13 cellular contexts compared by ENCODE assay signal in the genomic region with DNA sequence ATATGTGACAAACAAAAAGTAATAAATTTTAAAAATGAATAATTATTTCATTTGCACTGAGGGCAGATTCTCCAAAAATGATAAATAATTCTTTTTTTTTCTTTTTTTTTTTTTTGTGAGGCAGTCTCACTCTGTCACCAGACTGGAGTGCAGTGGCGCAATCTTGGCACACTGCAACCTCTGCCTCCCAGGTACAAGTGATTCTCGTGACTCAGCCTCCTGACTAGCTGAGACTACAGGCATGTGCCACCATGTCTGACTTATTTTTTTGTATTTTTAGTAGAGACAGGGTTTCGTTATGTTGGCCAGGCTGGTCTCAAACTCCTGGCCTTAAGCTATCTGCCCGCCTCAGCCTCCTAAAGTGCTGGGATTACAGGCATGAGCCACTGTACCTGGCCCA. TPM values are rescaled to one million over a fixed set of nuclear protein-coding genes. Genes with fewer than 3 reads are reported as not detected.
A peak's percentile ranks its signal among the peaks of the same experiment; 100 is the strongest.
DNase-seq lines count a peak whose midpoint lies in the region; ATAC-seq and TF ChIP-seq lines count a peak whose summit lies in the region.
"Not testable (repeated sequence)": the region's sequence is repeated elsewhere in the genome, so short reads cannot be mapped to it uniquely, and the experiment has no call there.
"Had no signal": no experiment of that assay in that cellular context is flagged by ENCODE, and none has a peak within 500 bp of the region (broad histone marks: within the 10 kb centered on the region; RNA-seq: fewer than 3 reads in every experiment).

No MANE protein-coding gene starts in this region.

- peak; percentile 89 for ATAC-seq in foreskin keratinocyte

- not testable (repeated sequence) for H3K9me3 Mint-ChIP-seq in Calu3 (ENCODE audit: low read depth, unreplicated experiment); MCF 10A (ENCODE audit: unreplicated experiment)

- H3K36me3 Mint-ChIP-seq in Calu3 (ENCODE audit: insufficient read depth, unreplicated experiment); MCF 10A (ENCODE audit: insufficient read depth, unreplicated experiment): not testable (repeated sequence)

- H3K27ac Mint-ChIP-seq in Calu3 (ENCODE audit: unreplicated experiment) = not testable (repeated sequence)
- H3K27ac Mint-ChIP-seq in MCF 10A (ENCODE audit: low read depth, unreplicated experiment) = peak overlapping the region; percentile 63

- not testable (repeated sequence) for H3K27me3 Mint-ChIP-seq in Calu3 (ENCODE audit: unreplicated experiment); MCF 10A (ENCODE audit: insufficient read depth, unreplicated experiment)

- BruUV-seq in Calu3 (replicated peaks; lab: Mats Ljungman, UMichigan); MCF 10A (replicated peaks; lab: Mats Ljungman, UMichigan): not testable (repeated sequence)

- CTCF ChIA-PET in Calu3 (lab: Charles Lee) = interaction anchor here (0.5 to 0.9 kb wide), 2 partner anchors 159 to 211 kb away, joined by 3 read pairs; no protein-coding TSS in a partner anchor
- CTCF ChIA-PET in RWPE1 (lab: Yijun Ruan, JAX) = interaction anchor here (0.6 to 0.7 kb wide), 2 partner anchors 325 to 883 kb away, joined by 5 read pairs; no protein-coding TSS in a partner anchor
- CTCF ChIA-PET in MCF 10A (lab: Yijun Ruan, JAX) = interaction anchor here (0.6 to 2.0 kb wide), 4 partner anchors 46 to 293 kb away, joined by 3 to 8 read pairs (median 3); no protein-coding TSS in a partner anchor

- H3K27ac ChIP-seq in RWPE1 = peak overlapping the region; percentile 69
- H3K27ac ChIP-seq in foreskin keratinocyte = peak overlapping the region; percentile 76

- peaks cover 17% of the 10 kb centered on the region for H3K4me1 Mint-ChIP-seq in Calu3 (ENCODE audit: low read depth, unreplicated experiment)
- H3K4me1 Mint-ChIP-seq in MCF 10A (ENCODE audit: insufficient read depth, unreplicated experiment) = peaks cover 10% of the 10 kb centered on the region

- DNase-seq in Calu3 (peak; percentile 27), HT1080 (ENCODE audit: low read depth) (peak; percentile 4), MCF 10A (ENCODE audit: unreplicated experiment) (peak; percentile 88), epithelial cell of esophagus (ENCODE audit: low read depth) (peak; percentile 90), foreskin keratinocyte (peak; percentile 53 to 80)
- DNase-seq in RWPE1 (ENCODE audit: low spot score) = not testable (repeated sequence)

- not testable (repeated sequence) for TF ChIP-seq CTCF in Calu3 (IDR thresholded peaks at IDR 0.05; ENCODE audit: unreplicated experiment); RWPE1 (conservative IDR thresholded peaks at IDR 0.05; ENCODE audit: low read depth); MCF 10A (IDR thresholded peaks at IDR 0.05; ENCODE audit: unreplicated experiment); epithelial cell of esophagus (IDR thresholded peaks at IDR 0.05; ENCODE audit: insufficient read depth, low read depth, low read length, missing control alignments); foreskin keratinocyte (conservative IDR thresholded peaks at IDR 0.05)

- H3K4me3 ChIP-seq in epithelial cell of esophagus (ENCODE audit: low read length) = not testable (repeated sequence)

- H3K27me3 ChIP-seq in foreskin keratinocyte = not testable (repeated sequence)

- intact Hi-C loops in Calu3 (cut with micrococcal nuclease; ENCODE audit: unreplicated experiment); MCF 10A (cut with micrococcal nuclease): not testable (repeated sequence)

- H3K4me1 ChIP-seq in foreskin keratinocyte = peaks cover 12% of the 10 kb centered on the region

- POLR2A ChIA-PET in RWPE1 (lab: Yijun Ruan, JAX; ENCODE audit: low non-redundant PET) (interaction anchor here (0.7 kb wide), 1 partner anchor 132 kb away, joined by 8 read pairs; no protein-coding TSS in a partner anchor), MCF 10A (lab: Yijun Ruan, JAX) (interaction anchor here (0.6 to 1.9 kb wide), 7 partner anchors 21 to 282 kb away, joined by 3 to 7 read pairs (median 3); partner anchors contain the start of gene WASL)

- H3K4me3 Mint-ChIP-seq in Calu3 (ENCODE audit: low read depth, unreplicated experiment); MCF 10A (ENCODE audit: unreplicated experiment): not testable (repeated sequence)

RNA-seq across cellular contexts. Expression of gene HYAL4, which starts 25.2 kb away (rescaled TPM):
- total RNA-seq in Calu3 (2022) (not detected in 2 replicates), MCF 10A (2022) (not detected in 2 replicates), foreskin keratinocyte (0.17 TPM in 1 of 2 replicates, not detected in the other)
- 0.13 TPM in 1 of 2 replicates, not detected in the other for total RNA-seq in HT1080 (2014; rRNA removed; shearing (Covaris generic))
- 0.22 and 0.26 TPM in 2 replicates for polyA plus RNA-seq in HT1080 (2015; cell fraction: cytosol; rRNA removed)
- 0.19 and 1.1 TPM in 2 replicates for polyA plus RNA-seq in HT1080 (2015; cell fraction: nucleus; rRNA removed)
- polyA plus RNA-seq in foreskin keratinocyte = 0.10 TPM in 1 of 2 replicates, not detected in the other
- total RNA-seq: B cell; CD4-positive, CD25-positive, alpha-beta regulatory T cell; CD8-positive, alpha-beta T cell; G401; GM23338; HFFc6 had no signal
- polyA plus RNA-seq: AG04450; CD4-positive, CD25-positive, alpha-beta regulatory T cell; GM23338 had no signal
